ENCODE assay signal across 18 cellular contexts in the genomic region with DNA sequence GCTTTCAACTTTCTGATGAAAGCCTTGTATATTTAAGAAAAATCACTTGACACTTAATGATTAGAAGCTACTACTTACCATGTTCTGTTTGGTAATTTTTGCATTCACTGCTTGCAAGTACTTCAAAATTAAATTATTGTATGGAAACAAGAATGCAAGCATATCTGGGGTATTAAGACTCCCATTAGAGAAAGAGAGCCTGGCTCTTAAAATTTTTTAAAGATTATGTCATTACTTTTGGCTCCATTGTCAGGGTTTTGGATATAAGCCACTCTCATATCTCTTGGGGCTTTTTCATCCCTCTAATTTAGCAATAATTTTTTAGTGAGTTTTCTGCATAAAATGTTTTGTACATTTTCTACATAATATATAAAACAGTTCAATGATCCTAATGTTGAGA.
"Had no signal": no experiment of that assay in that cellular context is flagged by ENCODE, and none has a peak within 500 bp of the region (broad histone marks: within the 10 kb centered on the region; RNA-seq: fewer than 3 reads in every experiment).

No MANE protein-coding gene starts in this region.

- H3K9me3 ChIP-seq: heart left ventricle, left lung, suprapubic skin had no signal

- H3K4me3 ChIP-seq: heart left ventricle, left lung, skin epidermis, suprapubic skin had no signal

- ATAC-seq: activated CD8-positive, alpha-beta memory T cell treated with anti-CD3 and anti-CD28 coated beads, Interleukin-2, amount 10 ng/mL, durations not matched to agents 7 days and 5 days; heart left ventricle; left lung; stimulated activated naive CD8-positive, alpha-beta T cell treated with anti-CD3 and anti-CD28 coated beads, Interleukin-15, Interleukin-2, amounts not matched to agents 100 U/mL and 50 U/mL, for 24 hours; T-cell had no signal

- H3K36me3 ChIP-seq: heart left ventricle, suprapubic skin had no signal

- H3K27me3 ChIP-seq: left lung, suprapubic skin had no signal

- H3K27ac ChIP-seq: epithelial cell of prostate, left lung, skin epidermis, suprapubic skin had no signal

- DNase-seq: activated B cell treated with CpG ODN at 0.5 μM for 24 hours; activated CD4-positive, alpha-beta memory T cell treated with anti-CD3 and anti-CD28 coated beads, Interleukin-2, amount 10 ng/mL, durations not matched to agents 7 days and 5 days; activated CD4-positive, alpha-beta T cell treated with anti-CD3 and anti-CD28 coated beads for 48 hours; activated CD8-positive, alpha-beta memory T cell treated with anti-CD3 and anti-CD28 coated beads, Interleukin-2, amount 10 ng/mL, durations not matched to agents 7 days and 5 days; activated naive CD4-positive, alpha-beta T cell; activated naive CD8-positive, alpha-beta T cell treated with anti-CD3 and anti-CD28 coated beads for 36 hours; amygdala; central memory CD4-positive, alpha-beta T cell; endodermal cell; heart left ventricle; left lung; occipital lobe; stimulated activated naive CD8-positive, alpha-beta T cell treated with anti-CD3 and anti-CD28 coated beads, Interleukin-15, Interleukin-2, amounts not matched to agents 100 U/mL and 50 U/mL, for 24 hours; T-cell; T-helper 9 cell had no signal

- H3K4me1 ChIP-seq: left lung, suprapubic skin had no signal
